ENCODE assay signal across 8 cellular contexts in genomic region chr12:52020539-52021336, GRCh38. TPM values are rescaled to one million over a fixed set of nuclear protein-coding genes. Genes with fewer than 3 reads are reported as not detected.
A peak's percentile ranks its signal among the peaks of the same experiment; 100 is the strongest.
DNase-seq lines count a peak whose midpoint lies in the region; ATAC-seq and TF ChIP-seq lines count a peak whose summit lies in the region.

No MANE protein-coding gene starts in this region.

- intact Hi-C loops in CD4-positive, alpha-beta memory T cell (cut with micrococcal nuclease), result no loop called here

- H3K27ac ChIP-seq in CD4-positive, alpha-beta memory T cell (ENCODE audit: low read depth, low read length), result no peak overlapping the region

- H3K4me3 ChIP-seq in CD4-positive, alpha-beta memory T cell (ENCODE audit: low read length in 2 of 2), result no peak overlapping the region

- H3K9me3 ChIP-seq in CD4-positive, alpha-beta memory T cell (ENCODE audit: control insufficient read depth in 1 of 2, low read length in 2 of 2), result no peaks in the 10 kb centered on the region

- ATAC-seq in effector memory CD8-positive, alpha-beta T cell (replicated peaks), result peak; percentile 24
- no peak for ATAC-seq in HG03135 (IDR thresholded peaks at IDR 0.05; ENCODE audit: unreplicated experiment)

- peaks cover 0 to 13% of the 10 kb centered on the region in 2 donors for H3K36me3 Mint-ChIP-seq in CD4-positive, alpha-beta memory T cell
- peaks cover 50% of the 10 kb centered on the region for H3K36me3 Mint-ChIP-seq in effector memory CD8-positive, alpha-beta T cell (ENCODE audit: insufficient read depth)
- peaks cover 4% of the 10 kb centered on the region for H3K36me3 Mint-ChIP-seq in nephron progenitor cell (ENCODE audit: low read depth)

- H3K4me1 Mint-ChIP-seq in CD4-positive, alpha-beta memory T cell, result peaks cover 25 to 47% (median 34%) of the 10 kb centered on the region in 4 donors
- peaks cover 31 to 32% of the 10 kb centered on the region in 2 donors for H3K4me1 Mint-ChIP-seq in effector memory CD8-positive, alpha-beta T cell (ENCODE audit: low read depth in 2 of 2)
- peaks cover 62% of the 10 kb centered on the region for H3K4me1 Mint-ChIP-seq in nephron progenitor cell

- H3K36me3 ChIP-seq in CD4-positive, alpha-beta memory T cell (ENCODE audit: insufficient read depth, low read length), result no peaks in the 10 kb centered on the region

- H3K4me1 ChIP-seq in CD4-positive, alpha-beta memory T cell (ENCODE audit: insufficient read depth, low read length), result peaks cover 36% of the 10 kb centered on the region

- H3K9me3 Mint-ChIP-seq in CD4-positive, alpha-beta memory T cell, result peaks cover 0 to 6% (median 0%) of the 10 kb centered on the region in 8 donors
- no peaks in the 10 kb centered on the region for H3K9me3 Mint-ChIP-seq in effector memory CD8-positive, alpha-beta T cell
- H3K9me3 Mint-ChIP-seq in nephron progenitor cell, result no peaks in the 10 kb centered on the region

- peak; percentile 72 for TF ChIP-seq CTCF in nephron progenitor cell (IDR thresholded peaks at IDR 0.05)

- CTCF ChIA-PET in CD4-positive, alpha-beta memory T cell (lab: Charles Lee; ENCODE audit: partially characterized antibody), result interaction anchor here (0.6 to 20.6 kb wide), 12 partner anchors 9 to 1541 kb away, joined by 3 to 1048 read pairs (median 8); partner anchors contain the start of genes ATG101 and TAMALIN

- H3K27me3 Mint-ChIP-seq in CD4-positive, alpha-beta memory T cell, result no peaks in the 10 kb centered on the region
- no peaks in the 10 kb centered on the region for H3K27me3 Mint-ChIP-seq in effector memory CD8-positive, alpha-beta T cell
- H3K27me3 Mint-ChIP-seq in nephron progenitor cell (ENCODE audit: low read depth, poor library complexity), result peaks cover 63% of the 10 kb centered on the region

- peak; percentile 56 to 62 (median 60) for DNase-seq in CD4-positive, alpha-beta memory T cell
- DNase-seq in H4 (ENCODE audit: low spot score) (peak; percentile 39), NCI-H345 treated with DMSO at 0.1 percent for 48 hours (lab: John Stamatoyannopoulos, UW; ENCODE audit: unreplicated experiment) (peak; percentile 44), nephron progenitor cell (peak; percentile 79), amniotic stem cell (lab: John Stamatoyannopoulos, UW) (no peak)
- peak; percentile 60 to 65 for DNase-seq in activated CD4-positive, alpha-beta T cell treated with anti-CD3 and anti-CD28 coated beads, Interleukin-2, amount 50 U/mL, for 4 hours
- peak in 2 of 3 experiments; percentile 37 to 44 for DNase-seq in effector memory CD8-positive, alpha-beta T cell

- H3K4me3 Mint-ChIP-seq in CD4-positive, alpha-beta memory T cell, result peak overlapping the region in 4 of 8 donors; percentile 10 to 65 (median 56)
- no peak overlapping the region for H3K4me3 Mint-ChIP-seq in effector memory CD8-positive, alpha-beta T cell
- H3K4me3 Mint-ChIP-seq in nephron progenitor cell, result peak overlapping the region; percentile 38

- peak overlapping the region in 6 of 7 donors; percentile 35 to 90 (median 80) for H3K27ac Mint-ChIP-seq in CD4-positive, alpha-beta memory T cell
- peak overlapping the region in 1 of 2 donors; percentile 2 for H3K27ac Mint-ChIP-seq in effector memory CD8-positive, alpha-beta T cell
- no peak overlapping the region for H3K27ac Mint-ChIP-seq in nephron progenitor cell

- POLR2A ChIA-PET in CD4-positive, alpha-beta memory T cell (lab: Charles Lee; ENCODE audit: partially characterized antibody), result interaction anchor here (1.8 to 9.9 kb wide), 2 partner anchors 14 to 28 kb away, joined by 11 to 187 read pairs; partner anchors contain the start of gene TAMALIN

- H3K27me3 ChIP-seq in CD4-positive, alpha-beta memory T cell (ENCODE audit: insufficient read depth, low read length), result no peaks in the 10 kb centered on the region

RNA-seq across cellular contexts. Expression of gene TAMALIN, which starts 14.0 kb away (rescaled TPM):
- 10 to 100 TPM; 30.5 to 31.7 TPM for total RNA-seq in CD4-positive, alpha-beta memory T cell
- polyA plus RNA-seq in CD4-positive, alpha-beta memory T cell, result 1 to 10 TPM; 1.2 to 5.3 TPM
- 0.35 and 1.8 TPM in 2 replicates for total RNA-seq in H4 (2014; rRNA removed; shearing (Covaris generic))

RNA-seq across cellular contexts. Expression of gene NR4A1, which starts 30.5 kb away (rescaled TPM):
- 1 to 10 TPM; 1.1 to 1.3 TPM for total RNA-seq in CD4-positive, alpha-beta memory T cell
- 1 to 10 TPM; 1.2 to 1.3 TPM for polyA plus RNA-seq in CD4-positive, alpha-beta memory T cell
- total RNA-seq in H4 (2014; rRNA removed; shearing (Covaris generic)), result 0.16 and 0.54 TPM in 2 replicates

RNA-seq across cellular contexts. Expression of gene ATG101, which starts 49.0 kb away (rescaled TPM):
- total RNA-seq in CD4-positive, alpha-beta memory T cell, result 10 to 100 TPM; 24.4 to 27.0 TPM
- polyA plus RNA-seq in CD4-positive, alpha-beta memory T cell, result 10 to 100 TPM; 22.2 to 27.1 TPM
- 57.5 and 63.0 TPM in 2 replicates for total RNA-seq in H4 (2014; rRNA removed; shearing (Covaris generic))

RNA-seq across cellular contexts. Expression of gene SMIM41, which starts 58.8 kb away (rescaled TPM):
- total RNA-seq in CD4-positive, alpha-beta memory T cell, result not detected
- polyA plus RNA-seq in CD4-positive, alpha-beta memory T cell, result not detected
- total RNA-seq in H4 (2014; rRNA removed; shearing (Covaris generic)), result not detected in 2 replicates

Comparison
In these comparisons a context has a peak if more than half of its experiments do, and no peak if none do; other contexts are left out.
1. RNA of gene TAMALIN, which starts 14.0 kb away (total RNA-seq): 30.5 to 31.7 TPM in CD4-positive, alpha-beta memory T cell; 0.35 to 1.8 TPM in H4; every median in the first group is over 10 times any median in the second.